In genomic region chr1:174197547-174197946, GRCh38 we compare ENCODE assay signal across 27 cellular contexts.
"Had no signal": no experiment of that assay in that cellular context is flagged by ENCODE, and none has a peak within 500 bp of the region (broad histone marks: within the 10 kb centered on the region; RNA-seq: fewer than 3 reads in every experiment).

No MANE protein-coding gene starts in this region.

- H3K27ac ChIP-seq: breast epithelium, Peyer's patch, RWPE1, VCaP had no signal

- H3K27me3 ChIP-seq: breast epithelium, MG63, Peyer's patch had no signal

- DNase-seq: activated CD4-positive, alpha-beta memory T cell treated with anti-CD3 and anti-CD28 coated beads, Interleukin-2, amount 10 ng/mL, durations not matched to agents 7 days and 5 days; activated CD4-positive, alpha-beta T cell treated with anti-CD3 and anti-CD28 coated beads for 36 hours; activated CD4-positive, alpha-beta T cell treated with anti-CD3 and anti-CD28 coated beads, Interleukin-2, amount 50 U/mL, for 1 hour; activated CD4-positive, CD25-positive, alpha-beta regulatory T cell; activated naive CD4-positive, alpha-beta T cell treated with anti-CD3 and anti-CD28 coated beads, Interleukin-2, amount 50 U/mL, for 16 hours; activated T-cell treated with anti-CD3 and anti-CD28 coated beads for 4 hours; activated T-cell treated with anti-CD3 and anti-CD28 coated beads, Interleukin-2, amount 50 U/mL, for 48 hours; aorta; central memory CD4-positive, alpha-beta T cell; KG1; MG63; NCI-H1105 treated with DMSO at 0.1 percent for 48 hours; NCI-H1436 treated with DMSO at 0.1 percent for 48 hours; NCI-H187 treated with DMSO at 0.1 percent for 48 hours; NCI-H2171 treated with DMSO at 0.1 percent for 48 hours; NCI-H226; NCI-H526 treated with DMSO at 0.1 percent for 48 hours; NCI-H82; NK-92 treated with Interleukin-12 subunit alpha and Interleukin-12 subunit beta, amount 100 ng/mL, for 24 hours; Peyer's patch; SIG-M5; T-helper 2 cell; T1000 had no signal

- ATAC-seq: activated CD4-positive, alpha-beta T cell treated with anti-CD3 and anti-CD28 coated beads for 36 hours; activated T-helper 17 cell treated with anti-CD3 and anti-CD28 coated beads, Interleukin-2, amount 50 U/mL, for 72 hours had no signal

- H3K4me1 ChIP-seq: breast epithelium, Peyer's patch had no signal

- H3K36me3 ChIP-seq: breast epithelium, MG63, Peyer's patch had no signal

- H3K9me3 ChIP-seq: breast epithelium, Peyer's patch had no signal

- H3K4me3 ChIP-seq: breast epithelium, MG63, Peyer's patch had no signal
